In the genomic region with DNA sequence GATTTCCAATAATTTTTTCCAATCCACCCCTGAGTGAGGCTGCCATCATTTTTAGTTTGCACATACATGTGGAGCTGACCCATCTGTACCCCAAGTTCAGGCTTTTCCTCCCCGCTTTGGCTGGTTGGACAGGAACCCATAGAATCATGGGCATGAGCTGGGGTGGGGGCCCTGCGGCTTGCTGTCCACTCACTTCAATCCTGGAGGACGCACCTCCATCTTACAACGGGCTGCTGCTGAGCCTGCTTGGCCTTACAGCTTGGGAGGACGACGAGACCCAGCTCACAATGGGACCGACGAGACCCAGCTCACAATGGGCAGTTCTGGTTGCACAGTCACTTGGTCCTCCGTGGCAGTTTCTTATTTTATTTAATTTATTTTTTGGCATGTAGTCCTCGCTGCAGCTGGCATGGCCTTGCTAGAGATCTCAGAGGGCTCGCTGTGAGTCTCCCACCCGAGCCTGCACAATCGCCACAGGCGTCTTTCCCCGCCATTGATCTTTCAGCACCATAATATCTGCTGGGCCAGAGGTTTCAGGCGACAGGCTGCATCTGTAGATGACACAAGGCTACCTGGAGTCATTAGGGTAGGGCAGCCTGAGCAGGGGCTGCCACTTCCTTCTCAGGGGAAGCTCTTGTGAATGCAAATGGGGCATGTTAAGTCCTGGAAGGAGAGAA, we compare ENCODE assay signal across 14 cellular contexts. TPM values are rescaled to one million over a fixed set of nuclear protein-coding genes. Genes with fewer than 3 reads are reported as not detected.
DNase-seq lines count a peak whose midpoint lies in the region; ATAC-seq and TF ChIP-seq lines count a peak whose summit lies in the region.
"Had no signal": no experiment of that assay in that cellular context is flagged by ENCODE, and none has a peak within 500 bp of the region (broad histone marks: within the 10 kb centered on the region; RNA-seq: fewer than 3 reads in every experiment).

No MANE protein-coding gene starts in this region.

- no peaks in the 10 kb centered on the region for H3K36me3 ChIP-seq in right atrium auricular region

- no peaks in the 10 kb centered on the region for H3K36me3 Mint-ChIP-seq in WTC11
- H3K36me3 Mint-ChIP-seq in activated T-cell treated with anti-CD3 and anti-CD28 coated beads, Interleukin-2, amount 50 U/mL, for 72 hours (ENCODE audit: insufficient read depth in 2 of 2): no peaks in the 10 kb centered on the region
- H3K36me3 Mint-ChIP-seq: CD14-positive monocyte had no signal

- H3K9me3 ChIP-seq in right atrium auricular region (no peaks in the 10 kb centered on the region), right cardiac atrium (ENCODE audit: control insufficient read depth, low read length) (no peaks in the 10 kb centered on the region)

- H3K4me3 Mint-ChIP-seq in WTC11: no peak overlapping the region
- H3K4me3 Mint-ChIP-seq in activated T-cell treated with anti-CD3 and anti-CD28 coated beads, Interleukin-2, amount 50 U/mL, for 72 hours: no peak overlapping the region

- no peaks in the 10 kb centered on the region for H3K9me3 Mint-ChIP-seq in WTC11
- no peaks in the 10 kb centered on the region for H3K9me3 Mint-ChIP-seq in activated T-cell treated with anti-CD3 and anti-CD28 coated beads, Interleukin-2, amount 50 U/mL, for 72 hours
- H3K9me3 Mint-ChIP-seq: CD14-positive monocyte had no signal

- POLR2A ChIA-PET in WTC11 (lab: Charles Lee): interaction anchor here (0.6 to 1.3 kb wide), 4 partner anchors 16 to 174 kb away, joined by 3 to 4 read pairs (median 4); no protein-coding TSS in a partner anchor

- H3K27me3 Mint-ChIP-seq in WTC11 (ENCODE audit: low read depth): peaks cover 6% of the 10 kb centered on the region
- peaks cover 32% of the 10 kb centered on the region for H3K27me3 Mint-ChIP-seq in activated T-cell treated with anti-CD3 and anti-CD28 coated beads, Interleukin-2, amount 50 U/mL, for 72 hours (ENCODE audit: low read depth)

- no peak for TF ChIP-seq CTCF in right atrium auricular region (IDR thresholded peaks at IDR 0.05)
- no peak for TF ChIP-seq CTCF in WTC11 (IDR thresholded peaks at IDR 0.05)

- intact Hi-C loops in right cardiac atrium (cut with DNase I): loop anchor here (5.0 to 10.0 kb wide), 3 partner anchors 127 to 170 kb away; a partner anchor contains a TSS

- no peak overlapping the region for H3K27ac Mint-ChIP-seq in WTC11
- H3K27ac Mint-ChIP-seq in activated T-cell treated with anti-CD3 and anti-CD28 coated beads, Interleukin-2, amount 50 U/mL, for 72 hours: no peak overlapping the region
- H3K27ac Mint-ChIP-seq: CD14-positive monocyte had no signal

- H3K4me3 ChIP-seq in right atrium auricular region (no peak overlapping the region), right cardiac atrium (ENCODE audit: low read length) (no peak overlapping the region)
- H3K4me3 ChIP-seq: GM12878, K562 had no signal

- CTCF ChIA-PET in WTC11 (lab: Charles Lee): interaction anchor here (0.5 to 8.3 kb wide), 37 partner anchors 8 to 236 kb away, joined by 3 to 183 read pairs (median 5); a partner anchor contains a TSS

- H3K27me3 ChIP-seq in right atrium auricular region: peaks cover 0 to 4% of the 10 kb centered on the region in 2 donors
- no peaks in the 10 kb centered on the region for H3K27me3 ChIP-seq in right cardiac atrium (ENCODE audit: control insufficient read depth, insufficient read depth)

- H3K4me1 ChIP-seq in right atrium auricular region: peaks cover 0 to 6% of the 10 kb centered on the region in 2 donors
- no peaks in the 10 kb centered on the region for H3K4me1 ChIP-seq in right cardiac atrium (ENCODE audit: control insufficient read depth, insufficient read depth, low read length)

- WGBS in right cardiac atrium: 68% methylated on average over 16 of the region's 16 CpGs

- H3K27ac ChIP-seq in right atrium auricular region (no peak overlapping the region), right cardiac atrium (ENCODE audit: low read length) (no peak overlapping the region)

- no peak for ATAC-seq in right cardiac atrium
- ATAC-seq in WTC11: peak; percentile 8; the same call in 1 of the 2 replicates
- no peak for ATAC-seq in activated T-cell treated with anti-CD3 and anti-CD28 coated beads, Interleukin-2, amount 50 U/mL, for 72 hours (replicated peaks in 1 of 2)
- no peak for ATAC-seq in HG03139 (IDR thresholded peaks at IDR 0.05; ENCODE audit: unreplicated experiment)

- H3K4me1 Mint-ChIP-seq in WTC11: peaks cover 39% of the 10 kb centered on the region
- H3K4me1 Mint-ChIP-seq in activated T-cell treated with anti-CD3 and anti-CD28 coated beads, Interleukin-2, amount 50 U/mL, for 72 hours (ENCODE audit: low read depth): peaks cover 9% of the 10 kb centered on the region

- DNase-seq in right atrium auricular region (ENCODE audit: low spot score): peak; percentile 57
- no peak for DNase-seq in right cardiac atrium
- no peak for DNase-seq in WTC11 (ENCODE audit: low spot score)
- DNase-seq in mesenteric fat pad (ENCODE audit: low spot score): peak; percentile 59
- DNase-seq in ureter (ENCODE audit: low spot score): peak; percentile 39
- DNase-seq in activated T-cell treated with anti-CD3 and anti-CD28 coated beads, Interleukin-2, amount 50 U/mL, for 72 hours: no peak
- DNase-seq in activated CD4-positive, alpha-beta T cell treated with anti-CD3 and anti-CD28 coated beads for 4 hours: no peak
- DNase-seq: COR-L47, NCI-H69, RPMI8226 had no signal

TF ChIP-seq in WTC11, 78 proteins besides CTCF, POLR2A, EP300 and RAD21 (continues in another document):
- TF ChIP-seq ESRRA (CRISPR knock-in tag; IDR thresholded peaks at IDR 0.05; ENCODE audit: borderline replicate concordance) (no peak), SMAD4 (CRISPR knock-in tag; IDR thresholded peaks at IDR 0.05) (no peak), TEAD4 (CRISPR knock-in tag; IDR thresholded peaks at IDR 0.05) (no peak)
- TF ChIP-seq, protein P1, sequence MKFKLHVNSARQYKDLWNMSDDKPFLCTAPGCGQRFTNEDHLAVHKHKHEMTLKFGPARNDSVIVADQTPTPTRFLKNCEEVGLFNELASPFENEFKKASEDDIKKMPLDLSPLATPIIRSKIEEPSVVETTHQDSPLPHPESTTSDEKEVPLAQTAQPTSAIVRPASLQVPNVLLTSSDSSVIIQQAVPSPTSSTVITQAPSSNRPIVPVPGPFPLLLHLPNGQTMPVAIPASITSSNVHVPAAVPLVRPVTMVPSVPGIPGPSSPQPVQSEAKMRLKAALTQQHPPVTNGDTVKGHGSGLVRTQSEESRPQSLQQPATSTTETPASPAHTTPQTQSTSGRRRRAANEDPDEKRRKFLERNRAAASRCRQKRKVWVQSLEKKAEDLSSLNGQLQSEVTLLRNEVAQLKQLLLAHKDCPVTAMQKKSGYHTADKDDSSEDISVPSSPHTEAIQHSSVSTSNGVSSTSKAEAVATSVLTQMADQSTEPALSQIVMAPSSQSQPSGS (CRISPR knock-in tag; IDR thresholded peaks at IDR 0.05; ENCODE audit: borderline replicate concordance, low read depth): no peak
- TF ChIP-seq, protein P2, sequence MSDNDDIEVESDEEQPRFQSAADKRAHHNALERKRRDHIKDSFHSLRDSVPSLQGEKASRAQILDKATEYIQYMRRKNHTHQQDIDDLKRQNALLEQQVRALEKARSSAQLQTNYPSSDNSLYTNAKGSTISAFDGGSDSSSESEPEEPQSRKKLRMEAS (CRISPR knock-in tag; IDR thresholded peaks at IDR 0.05): no peak
- TF ChIP-seq, protein P3, sequence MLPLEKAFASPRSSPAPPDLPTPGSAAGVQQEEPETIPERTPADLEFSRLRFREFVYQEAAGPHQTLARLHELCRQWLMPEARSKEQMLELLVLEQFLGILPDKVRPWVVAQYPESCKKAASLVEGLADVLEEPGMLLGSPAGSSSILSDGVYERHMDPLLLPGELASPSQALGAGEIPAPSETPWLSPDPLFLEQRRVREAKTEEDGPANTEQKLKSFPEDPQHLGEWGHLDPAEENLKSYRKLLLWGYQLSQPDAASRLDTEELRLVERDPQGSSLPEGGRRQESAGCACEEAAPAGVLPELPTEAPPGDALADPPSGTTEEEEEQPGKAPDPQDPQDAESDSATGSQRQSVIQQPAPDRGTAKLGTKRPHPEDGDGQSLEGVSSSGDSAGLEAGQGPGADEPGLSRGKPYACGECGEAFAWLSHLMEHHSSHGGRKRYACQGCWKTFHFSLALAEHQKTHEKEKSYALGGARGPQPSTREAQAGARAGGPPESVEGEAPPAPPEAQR (CRISPR knock-in tag; IDR thresholded peaks at IDR 0.05): no peak
- TF ChIP-seq, protein P4, sequence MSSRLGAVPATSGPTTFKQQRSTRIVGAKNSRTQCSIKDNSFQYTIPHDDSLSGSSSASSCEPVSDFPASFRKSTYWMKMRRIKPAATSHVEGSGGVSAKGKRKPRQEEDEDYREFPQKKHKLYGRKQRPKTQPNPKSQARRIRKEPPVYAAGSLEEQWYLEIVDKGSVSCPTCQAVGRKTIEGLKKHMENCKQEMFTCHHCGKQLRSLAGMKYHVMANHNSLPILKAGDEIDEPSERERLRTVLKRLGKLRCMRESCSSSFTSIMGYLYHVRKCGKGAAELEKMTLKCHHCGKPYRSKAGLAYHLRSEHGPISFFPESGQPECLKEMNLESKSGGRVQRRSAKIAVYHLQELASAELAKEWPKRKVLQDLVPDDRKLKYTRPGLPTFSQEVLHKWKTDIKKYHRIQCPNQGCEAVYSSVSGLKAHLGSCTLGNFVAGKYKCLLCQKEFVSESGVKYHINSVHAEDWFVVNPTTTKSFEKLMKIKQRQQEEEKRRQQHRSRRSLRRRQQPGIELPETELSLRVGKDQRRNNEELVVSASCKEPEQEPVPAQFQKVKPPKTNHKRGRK (CRISPR knock-in tag; IDR thresholded peaks at IDR 0.05; ENCODE audit: borderline replicate concordance): no peak

RNA-seq across cellular contexts. Expression of a gene that starts 19.6 kb away (rescaled TPM):
- total RNA-seq in right atrium auricular region (1 to 10 TPM; 2.1 to 5.1 TPM), right cardiac atrium (1 to 10 TPM; 1.3 to 3.4 (median 2.9) TPM), WTC11 (2021) (5.3 to 11.4 TPM (median 6.3 TPM) in 3 replicates), mesenteric fat pad (1.6 TPM), ureter (4.9 TPM)
- 0.52 TPM for polyA plus RNA-seq in right cardiac atrium
- under 1 TPM; 0.12 to 0.50 TPM for total RNA-seq in activated T-cell treated with anti-CD3 and anti-CD28 coated beads, Interleukin-2, amount 50 U/mL, for 72 hours
- total RNA-seq: GM12878, K562 had no signal
- polyA plus RNA-seq: K562 had no signal

Comparison
In these comparisons a context has a peak if more than half of its experiments do, and no peak if none do; other contexts are left out.
1. DNase-seq: peak in right atrium auricular region (single experiment), mesenteric fat pad (single experiment) and ureter (single experiment); none in right cardiac atrium (0 of 3), WTC11 (single experiment), activated T-cell treated with anti-CD3 and anti-CD28 coated beads, Interleukin-2, amount 50 U/mL, for 72 hours (0 of 2) and activated CD4-positive, alpha-beta T cell treated with anti-CD3 and anti-CD28 coated beads for 4 hours (0 of 2).